ENCODE assay signal across 20 cellular contexts in genomic region chr1:4375812-4376211, GRCh38.
DNase-seq lines count a peak whose midpoint lies in the region; ATAC-seq, FAIRE-seq and TF ChIP-seq lines count a peak whose summit lies in the region.
"Had no signal": no experiment of that assay in that cellular context is flagged by ENCODE, and none has a peak within 500 bp of the region (broad histone marks: within the 10 kb centered on the region; RNA-seq: fewer than 3 reads in every experiment).

No MANE protein-coding gene starts in this region.

- H3K9me3 ChIP-seq in A549: peaks cover 12% of the 10 kb centered on the region; the same call in 2 of the 3 replicates
- H3K9me3 ChIP-seq: Peyer's patch had no signal

- TF ChIP-seq EP300 in A549 (IDR thresholded peaks at IDR 0.05): no peak

- H3K4me2 ChIP-seq in A549: peak overlapping the region; percentile 9; the same call in 1 of the 3 replicates
- H3K4me2 ChIP-seq: KMS-11 had no signal

- CTCF ChIA-PET in A549 (lab: Yijun Ruan, JAX): interaction anchor here (0.7 kb wide), 1 partner anchor 15 kb away, joined by 5 read pairs; no protein-coding TSS in a partner anchor

- no peak for TF ChIP-seq POLR2A in A549 (IDR thresholded peaks at IDR 0.05; ENCODE audit: low read length)

- H3K27ac ChIP-seq in A549: peak overlapping the region; percentile 42 to 87; a peak in 4 of 6 replicates
- H3K27ac ChIP-seq: KMS-11, Peyer's patch, SJSA1 had no signal

- H3K4me3 ChIP-seq in A549: no peak overlapping the region
- H3K4me3 ChIP-seq: Peyer's patch, SJSA1 had no signal

- POLR2A ChIA-PET in A549 (lab: Yijun Ruan, JAX): no interaction called here

- no peak for FAIRE-seq in A549 (lab: Jason Lieb, UNC)
- no peak for FAIRE-seq in HTR-8/SVneo (lab: Jason Lieb, UNC)
- FAIRE-seq: G401.6, GM12891, HepG2 had no signal

- no peak for TF ChIP-seq RAD21 in A549 (conservative IDR thresholded peaks at IDR 0.05 in 1 of 2, IDR thresholded peaks at IDR 0.05 in 1 of 2)

- DNase-seq in A549 (ENCODE audit: low read depth in 1 of 2, low spot score in 1 of 2) (peak in 1 of 2 experiments; percentile 32), HTR-8/SVneo (ENCODE audit: insufficient read length, low spot score) (peak; percentile 44), amniotic epithelial cell (ENCODE audit: low read depth) (peak; percentile 5), iris pigment epithelial cell (ENCODE audit: low read depth) (peak; percentile 45), Right ventricle myocardium inferior (ENCODE audit: missing footprints) (no peak)
- DNase-seq in activated CD8-positive, alpha-beta memory T cell treated with anti-CD3 and anti-CD28 coated beads, Interleukin-2, amount 50 U/mL, for 48 hours: no peak
- DNase-seq: 8988T; Calu3; CD4-positive, CD25-positive, alpha-beta regulatory T cell; MM.1S; NCI-H1930; NCI-H510A treated with DMSO at 0.1 percent for 48 hours; Peyer's patch had no signal

- peak; percentile 52 to 61; a peak in 3 of 6 replicates for ATAC-seq in A549
- ATAC-seq in HG02798 (IDR thresholded peaks at IDR 0.05; ENCODE audit: poor library complexity, unreplicated experiment): no peak
- no peak for ATAC-seq in GM19395 (IDR thresholded peaks at IDR 0.05; ENCODE audit: unreplicated experiment)
- no peak for ATAC-seq in Right ventricle myocardium inferior
- ATAC-seq: HepG2 had no signal

- WGBS in A549 (ENCODE audit: missing lambda C conversion rate): 45% methylated on average over 1 of the region's 1 CpG

- intact Hi-C loops in Right ventricle myocardium inferior (cut with DNase I): no loop called here

- TF ChIP-seq CTCF in A549 (IDR thresholded peaks at IDR 0.05): no peak

- peaks cover 22% of the 10 kb centered on the region for H3K4me1 ChIP-seq in A549
- H3K4me1 ChIP-seq: Peyer's patch, SJSA1 had no signal

TF ChIP-seq in A549, 52 proteins besides CTCF, POLR2A, EP300 and RAD21:
- TF ChIP-seq TP53 (CRISPR knock-in tag; IDR thresholded peaks at IDR 0.05): no peak
- 0 out of 2 replicates have a peak, but pooled peaks have one; percentile 16 for TF ChIP-seq JUNB (IDR thresholded peaks at IDR 0.05)
TF ChIP-seq in A549: peak in this region for 1.

Comparison
In these comparisons a context has a peak if more than half of its experiments do, and no peak if none do; other contexts are left out.
1. ATAC-seq: peak in A549 (2 of 2); none in HG02798 (single experiment), GM19395 (single experiment) and Right ventricle myocardium inferior (single experiment).
2. DNase-seq: peak in HTR-8/SVneo (single experiment), amniotic epithelial cell (single experiment) and iris pigment epithelial cell (single experiment); none in activated CD8-positive, alpha-beta memory T cell treated with anti-CD3 and anti-CD28 coated beads, Interleukin-2, amount 50 U/mL, for 48 hours (single experiment) and Right ventricle myocardium inferior (single experiment).